Comparison of ENCODE assay signal across 1 cellular context in genomic region chr6:117548797-117549301, GRCh38.
TF ChIP-seq lines count a peak whose summit lies in the region.

No MANE protein-coding gene starts in this region.

TF ChIP-seq in HepG2, 621 proteins besides CTCF, POLR2A, EP300 and RAD21 (continued from another document):
- TF ChIP-seq FOSL1 (CRISPR knock-in tag; IDR thresholded peaks at IDR 0.05; ENCODE audit: borderline replicate concordance) (no peak), ZNF30 (CRISPR knock-in tag; IDR thresholded peaks at IDR 0.05) (no peak), ISL2 (CRISPR knock-in tag; IDR thresholded peaks at IDR 0.05) (peak; percentile 37; the same call in 1 of the 2 replicates), ZNF451 (CRISPR knock-in tag; IDR thresholded peaks at IDR 0.05) (no peak), FOXA1 (IDR thresholded peaks at IDR 0.05) (peak; percentile 28; the same call in 1 of the 2 replicates), FOXA1 (CRISPR knock-in tag; IDR thresholded peaks at IDR 0.05) (peak; percentile 35; the same call in 1 of the 2 replicates), TEAD3 (CRISPR knock-in tag; optimal IDR thresholded peaks at IDR 0.05; ENCODE audit: borderline replicate concordance) (peak; percentile 60), JUND (CRISPR knock-in tag; IDR thresholded peaks at IDR 0.05) (no peak), TAF1 (CRISPR knock-in tag; IDR thresholded peaks at IDR 0.05) (no peak), ZNF143 (CRISPR knock-in tag; IDR thresholded peaks at IDR 0.05) (no peak), ETV5 (CRISPR knock-in tag; IDR thresholded peaks at IDR 0.05; ENCODE audit: borderline replicate concordance) (peak; percentile 26; the same call in 1 of the 2 replicates), MAFF (IDR thresholded peaks at IDR 0.05; ENCODE audit: low read depth, low read length) (peak; percentile 37; the same call in 1 of the 2 replicates), ZBTB37 (CRISPR knock-in tag; IDR thresholded peaks at IDR 0.05) (no peak), NFIC (IDR thresholded peaks at IDR 0.05; ENCODE audit: low read length) (no peak; the same call in 1 of the 2 replicates), SOX5 (CRISPR knock-in tag; IDR thresholded peaks at IDR 0.05; ENCODE audit: borderline replicate concordance) (peak; percentile 46; the same call in 1 of the 2 replicates), DNMT1 (CRISPR knock-in tag; IDR thresholded peaks at IDR 0.05) (no peak), GABPA (IDR thresholded peaks at IDR 0.05; ENCODE audit: low read depth, low read length) (no peak), GABPA (CRISPR knock-in tag; IDR thresholded peaks at IDR 0.05; ENCODE audit: low read depth) (peak; percentile 9; the same call in 1 of the 2 replicates), NCOA2 (CRISPR knock-in tag; IDR thresholded peaks at IDR 0.05) (peak; percentile 65), ZNF367 (CRISPR knock-in tag; IDR thresholded peaks at IDR 0.05; ENCODE audit: borderline replicate concordance) (no peak), ZSCAN29 (CRISPR knock-in tag; conservative IDR thresholded peaks at IDR 0.05) (no peak), RXRA (CRISPR knock-in tag; IDR thresholded peaks at IDR 0.05) (no peak), ARID3A (IDR thresholded peaks at IDR 0.05; ENCODE audit: low read depth, low read length) (peak; percentile 77), IKZF5 (CRISPR knock-in tag; IDR thresholded peaks at IDR 0.05) (no peak), FOSL2 (CRISPR knock-in tag; IDR thresholded peaks at IDR 0.05) (peak; percentile 47), ZNF772 (CRISPR knock-in tag; IDR thresholded peaks at IDR 0.05) (no peak), BCL6 (CRISPR knock-in tag; IDR thresholded peaks at IDR 0.05) (no peak), ZSCAN25 (CRISPR knock-in tag; IDR thresholded peaks at IDR 0.05) (no peak), ZNF530 (CRISPR knock-in tag; IDR thresholded peaks at IDR 0.05; ENCODE audit: low read depth) (no peak), MED1 (CRISPR knock-in tag; IDR thresholded peaks at IDR 0.05) (peak; percentile 40), GPN1 (CRISPR knock-in tag; IDR thresholded peaks at IDR 0.05; ENCODE audit: borderline replicate concordance) (no peak), ZNF619 (CRISPR knock-in tag; IDR thresholded peaks at IDR 0.05) (no peak), SP5 (CRISPR knock-in tag; IDR thresholded peaks at IDR 0.05; ENCODE audit: borderline replicate concordance, low read depth) (no peak), ARID5B (CRISPR knock-in tag; IDR thresholded peaks at IDR 0.05) (peak; percentile 69), SAP130 (CRISPR knock-in tag; IDR thresholded peaks at IDR 0.05; ENCODE audit: low read depth) (peak; percentile 55), RORA (CRISPR knock-in tag; IDR thresholded peaks at IDR 0.05) (no peak), SOX13 (IDR thresholded peaks at IDR 0.05) (no peak), SOX13 (CRISPR knock-in tag; conservative IDR thresholded peaks at IDR 0.05 in 1 of 2, IDR thresholded peaks at IDR 0.05 in 1 of 2) (peak in 1 of 2 experiments; percentile 14; a peak in 1 of 4 replicates), SIX1 (CRISPR knock-in tag; IDR thresholded peaks at IDR 0.05; ENCODE audit: borderline replicate concordance) (no peak), ZNF12 (CRISPR knock-in tag; IDR thresholded peaks at IDR 0.05) (peak; percentile 59; the same call in 1 of the 2 replicates), U2AF1 (optimal IDR thresholded peaks at IDR 0.05; ENCODE audit: low read depth, low read length) (no peak), ELF3 (CRISPR knock-in tag; IDR thresholded peaks at IDR 0.05) (peak; percentile 28; the same call in 1 of the 2 replicates), ZNF10 (CRISPR knock-in tag; IDR thresholded peaks at IDR 0.05; ENCODE audit: borderline replicate concordance, low read depth) (no peak), ZNF205 (CRISPR knock-in tag; IDR thresholded peaks at IDR 0.05) (no peak), HDAC1 (CRISPR knock-in tag; IDR thresholded peaks at IDR 0.05) (no peak), EZH2 (conservative IDR thresholded peaks at IDR 0.05; ENCODE audit: low read depth, low read length) (no peak), NFE2 (CRISPR knock-in tag; IDR thresholded peaks at IDR 0.05) (no peak), MAFK (conservative IDR thresholded peaks at IDR 0.05 in 1 of 2, IDR thresholded peaks at IDR 0.05 in 1 of 2; ENCODE audit: low read length in 2 of 2) (peak; percentile 42 to 48; a peak in 3 of 4 replicates), FOXA3 (CRISPR knock-in tag; IDR thresholded peaks at IDR 0.05) (peak; percentile 44; the same call in 1 of the 2 replicates), SMARCE1 (IDR thresholded peaks at IDR 0.05; ENCODE audit: borderline replicate concordance) (peak; percentile 42; the same call in 1 of the 2 replicates), ZNF274 (CRISPR knock-in tag; IDR thresholded peaks at IDR 0.05) (no peak), ZNF24 (IDR thresholded peaks at IDR 0.05) (peak; percentile 95), BORCS8-MEF2B (CRISPR knock-in tag; IDR thresholded peaks at IDR 0.05) (no peak), SRSF4 (IDR thresholded peaks at IDR 0.05; ENCODE audit: low read depth, low read length, poor library complexity, severe bottlenecking) (no peak), CENPT (CRISPR knock-in tag; IDR thresholded peaks at IDR 0.05; ENCODE audit: low read depth) (no peak), ZNF101 (CRISPR knock-in tag; IDR thresholded peaks at IDR 0.05; ENCODE audit: borderline replicate concordance, low read depth) (no peak), FOXP1 (IDR thresholded peaks at IDR 0.05) (no peak), FOXP1 (CRISPR knock-in tag; IDR thresholded peaks at IDR 0.05) (peak; percentile 66)
- TF ChIP-seq, protein P1, sequence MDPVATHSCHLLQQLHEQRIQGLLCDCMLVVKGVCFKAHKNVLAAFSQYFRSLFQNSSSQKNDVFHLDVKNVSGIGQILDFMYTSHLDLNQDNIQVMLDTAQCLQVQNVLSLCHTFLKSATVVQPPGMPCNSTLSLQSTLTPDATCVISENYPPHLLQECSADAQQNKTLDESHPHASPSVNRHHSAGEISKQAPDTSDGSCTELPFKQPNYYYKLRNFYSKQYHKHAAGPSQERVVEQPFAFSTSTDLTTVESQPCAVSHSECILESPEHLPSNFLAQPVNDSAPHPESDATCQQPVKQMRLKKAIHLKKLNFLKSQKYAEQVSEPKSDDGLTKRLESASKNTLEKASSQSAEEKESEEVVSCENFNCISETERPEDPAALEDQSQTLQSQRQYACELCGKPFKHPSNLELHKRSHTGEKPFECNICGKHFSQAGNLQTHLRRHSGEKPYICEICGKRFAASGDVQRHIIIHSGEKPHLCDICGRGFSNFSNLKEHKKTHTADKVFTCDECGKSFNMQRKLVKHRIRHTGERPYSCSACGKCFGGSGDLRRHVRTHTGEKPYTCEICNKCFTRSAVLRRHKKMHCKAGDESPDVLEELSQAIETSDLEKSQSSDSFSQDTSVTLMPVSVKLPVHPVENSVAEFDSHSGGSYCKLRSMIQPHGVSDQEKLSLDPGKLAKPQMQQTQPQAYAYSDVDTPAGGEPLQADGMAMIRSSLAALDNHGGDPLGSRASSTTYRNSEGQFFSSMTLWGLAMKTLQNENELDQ (CRISPR knock-in tag; IDR thresholded peaks at IDR 0.05; ENCODE audit: borderline replicate concordance), result no peak
- TF ChIP-seq, protein P2, sequence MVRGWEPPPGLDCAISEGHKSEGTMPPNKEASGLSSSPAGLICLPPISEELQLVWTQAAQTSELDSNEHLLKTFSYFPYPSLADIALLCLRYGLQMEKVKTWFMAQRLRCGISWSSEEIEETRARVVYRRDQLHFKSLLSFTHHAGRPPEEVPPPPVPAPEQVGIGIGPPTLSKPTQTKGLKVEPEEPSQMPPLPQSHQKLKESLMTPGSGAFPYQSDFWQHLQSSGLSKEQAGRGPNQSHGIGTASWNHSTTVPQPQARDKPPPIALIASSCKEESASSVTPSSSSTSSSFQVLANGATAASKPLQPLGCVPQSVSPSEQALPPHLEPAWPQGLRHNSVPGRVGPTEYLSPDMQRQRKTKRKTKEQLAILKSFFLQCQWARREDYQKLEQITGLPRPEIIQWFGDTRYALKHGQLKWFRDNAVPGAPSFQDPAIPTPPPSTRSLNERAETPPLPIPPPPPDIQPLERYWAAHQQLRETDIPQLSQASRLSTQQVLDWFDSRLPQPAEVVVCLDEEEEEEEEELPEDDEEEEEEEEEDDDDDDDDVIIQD (CRISPR knock-in tag; IDR thresholded peaks at IDR 0.05; ENCODE audit: low read depth), result peak; percentile 24; the same call in 1 of the 2 replicates
- TF ChIP-seq, protein P3, sequence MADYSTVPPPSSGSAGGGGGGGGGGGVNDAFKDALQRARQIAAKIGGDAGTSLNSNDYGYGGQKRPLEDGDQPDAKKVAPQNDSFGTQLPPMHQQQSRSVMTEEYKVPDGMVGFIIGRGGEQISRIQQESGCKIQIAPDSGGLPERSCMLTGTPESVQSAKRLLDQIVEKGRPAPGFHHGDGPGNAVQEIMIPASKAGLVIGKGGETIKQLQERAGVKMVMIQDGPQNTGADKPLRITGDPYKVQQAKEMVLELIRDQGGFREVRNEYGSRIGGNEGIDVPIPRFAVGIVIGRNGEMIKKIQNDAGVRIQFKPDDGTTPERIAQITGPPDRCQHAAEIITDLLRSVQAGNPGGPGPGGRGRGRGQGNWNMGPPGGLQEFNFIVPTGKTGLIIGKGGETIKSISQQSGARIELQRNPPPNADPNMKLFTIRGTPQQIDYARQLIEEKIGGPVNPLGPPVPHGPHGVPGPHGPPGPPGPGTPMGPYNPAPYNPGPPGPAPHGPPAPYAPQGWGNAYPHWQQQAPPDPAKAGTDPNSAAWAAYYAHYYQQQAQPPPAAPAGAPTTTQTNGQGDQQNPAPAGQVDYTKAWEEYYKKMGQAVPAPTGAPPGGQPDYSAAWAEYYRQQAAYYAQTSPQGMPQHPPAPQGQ (CRISPR knock-in tag; IDR thresholded peaks at IDR 0.05; ENCODE audit: borderline replicate concordance), result no peak
